ENCODE assay signal across 9 cellular contexts in the genomic region with DNA sequence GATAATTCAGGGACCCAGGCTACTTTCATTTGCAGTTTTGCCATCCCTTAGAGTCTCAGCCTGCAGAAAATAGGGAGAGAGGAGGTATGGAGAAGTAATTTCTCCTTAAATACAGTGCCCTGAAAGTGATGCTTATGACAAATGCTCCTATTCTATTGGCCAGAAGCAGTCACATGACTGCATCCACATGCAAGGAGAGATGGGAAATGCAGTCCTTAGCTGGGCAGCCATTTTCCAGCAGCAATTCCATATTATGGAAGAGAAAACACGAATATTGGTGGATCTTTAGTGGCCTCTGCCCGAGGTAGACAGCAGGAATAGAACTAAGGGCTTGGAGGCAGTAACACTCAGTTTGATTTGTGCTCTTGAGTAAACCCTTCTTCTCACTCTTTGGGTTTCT. TPM values are rescaled to one million over a fixed set of nuclear protein-coding genes. Genes with fewer than 3 reads are reported as not detected.
A peak's percentile ranks its signal among the peaks of the same experiment; 100 is the strongest.
DNase-seq lines count a peak whose midpoint lies in the region; ATAC-seq, FAIRE-seq and TF ChIP-seq lines count a peak whose summit lies in the region.
"Had no signal": no experiment of that assay in that cellular context is flagged by ENCODE, and none has a peak within 500 bp of the region (broad histone marks: within the 10 kb centered on the region; RNA-seq: fewer than 3 reads in every experiment).

No MANE protein-coding gene starts in this region.

- H3K27me3 ChIP-seq in bronchial epithelial cell (ENCODE audit: control insufficient read depth, insufficient read depth, low read length): no peaks in the 10 kb centered on the region
- no peaks in the 10 kb centered on the region for H3K27me3 ChIP-seq in neural progenitor cell
- no peaks in the 10 kb centered on the region for H3K27me3 ChIP-seq in ovary

- H2AFZ ChIP-seq in neural progenitor cell (replicated peaks): peak overlapping the region; percentile 60

- DNase-seq in GM04503 (ENCODE audit: low read depth): peak; percentile 18
- DNase-seq in NCI-H2171 treated with DMSO at 0.1 percent for 48 hours (lab: John Stamatoyannopoulos, UW): peak; percentile 72
- DNase-seq in bronchial epithelial cell (ENCODE audit: low read depth): peak; percentile 85
- no peak for DNase-seq in neural progenitor cell (ENCODE audit: low spot score)
- no peak for DNase-seq in epidermal melanocyte (ENCODE audit: insufficient read length, low spot score)
- no peak for DNase-seq in ovary

- ATAC-seq in HG03342 (IDR thresholded peaks at IDR 0.05; ENCODE audit: unreplicated experiment) (no peak), GM19324 (IDR thresholded peaks at IDR 0.05; ENCODE audit: low FRiP score, unreplicated experiment) (no peak)

- intact Hi-C loops in ovary (cut with DNase I): no loop called here

- H3K4me3 ChIP-seq in bronchial epithelial cell (ENCODE audit: low read depth, low read length) (no peak overlapping the region), neural progenitor cell (no peak overlapping the region), ovary (no peak overlapping the region)

- no peaks in the 10 kb centered on the region for H4K20me1 ChIP-seq in neural progenitor cell (ENCODE audit: low read depth)

- H3K36me3 ChIP-seq in bronchial epithelial cell (ENCODE audit: control insufficient read depth, insufficient read depth, low read length) (no peaks in the 10 kb centered on the region), neural progenitor cell (no peaks in the 10 kb centered on the region), ovary (no peaks in the 10 kb centered on the region)

- no peak overlapping the region for H3K27ac ChIP-seq in neural progenitor cell
- H3K27ac ChIP-seq in ovary: no peak overlapping the region

- TF ChIP-seq CTCF in bronchial epithelial cell (IDR thresholded peaks at IDR 0.05; ENCODE audit: insufficient read depth, low read length, severe bottlenecking): no peak
- no peak for TF ChIP-seq CTCF in neural progenitor cell (IDR thresholded peaks at IDR 0.05)
- no peak for TF ChIP-seq CTCF in ovary (IDR thresholded peaks at IDR 0.05)

- H3K79me2 ChIP-seq in neural progenitor cell (ENCODE audit: low read depth): no peaks in the 10 kb centered on the region

- TF ChIP-seq EP300 in ovary (IDR thresholded peaks at IDR 0.05): no peak

- H3F3A ChIP-seq in neural progenitor cell (ENCODE audit: low read depth): no peaks in the 10 kb centered on the region

- no peaks in the 10 kb centered on the region for H3K36me3 Mint-ChIP-seq in neural progenitor cell

- no peak overlapping the region for H3K9ac ChIP-seq in neural progenitor cell

- H3K4me3 Mint-ChIP-seq in neural progenitor cell: no peak overlapping the region
- H3K4me3 Mint-ChIP-seq: dendritic cell treated with granulocyte-macrophage colony-stimulating factor and Interleukin-4, amounts not matched to agents 40 ng/mL and 50 ng/mL, for 4 days had no signal

- TF ChIP-seq POLR2A in ovary (IDR thresholded peaks at IDR 0.05): no peak

- peaks cover 5% of the 10 kb centered on the region for H3K27me3 Mint-ChIP-seq in neural progenitor cell (ENCODE audit: insufficient read depth, low read depth)
- H3K27me3 Mint-ChIP-seq: dendritic cell treated with granulocyte-macrophage colony-stimulating factor and Interleukin-4, amounts not matched to agents 40 ng/mL and 50 ng/mL, for 4 days had no signal

- WGBS in ovary, 3 donors: 18 to 27% (median 27%) methylated on average over 2 of the region's 2 CpGs

- H3K9me3 ChIP-seq in neural progenitor cell (ENCODE audit: low read depth) (no peaks in the 10 kb centered on the region), ovary (no peaks in the 10 kb centered on the region)

- no peak overlapping the region for H3K27ac Mint-ChIP-seq in neural progenitor cell
- H3K27ac Mint-ChIP-seq: dendritic cell treated with granulocyte-macrophage colony-stimulating factor and Interleukin-4, amounts not matched to agents 40 ng/mL and 50 ng/mL, for 4 days had no signal

- H3K4me2 ChIP-seq in neural progenitor cell: no peak overlapping the region

- H3K9me3 Mint-ChIP-seq in neural progenitor cell: peaks cover 6% of the 10 kb centered on the region
- H3K9me3 Mint-ChIP-seq: dendritic cell treated with granulocyte-macrophage colony-stimulating factor and Interleukin-4, amounts not matched to agents 40 ng/mL and 50 ng/mL, for 4 days had no signal

- no peaks in the 10 kb centered on the region for H3K4me1 Mint-ChIP-seq in neural progenitor cell

- H3K4me1 ChIP-seq in neural progenitor cell (no peaks in the 10 kb centered on the region), ovary (ENCODE audit: insufficient read depth) (no peaks in the 10 kb centered on the region)

- no peak for FAIRE-seq in bronchial epithelial cell (lab: Jason Lieb, UNC)

RNA-seq across cellular contexts. Expression of gene VAV1, which starts 39.4 kb away (rescaled TPM):
- 0.51 and 0.53 TPM in 2 replicates for total RNA-seq in bronchial epithelial cell
- 0.15 TPM in 1 of 2 replicates, not detected in the other for total RNA-seq in neural progenitor cell (ENCODE audit: low replicate concordance)
- 1 to 10 TPM in 5 of 7 donors, under 1 TPM in 2; 0.71 to 5.0 (median 2.0) TPM for total RNA-seq in ovary
- polyA plus RNA-seq in ovary: 1 to 10 TPM; 1.1 to 3.6 TPM

RNA-seq across cellular contexts. Expression of gene SH2D3A, which starts 44.7 kb away (rescaled TPM):
- total RNA-seq in bronchial epithelial cell (69.6 and 88.5 TPM in 2 replicates), neural progenitor cell (ENCODE audit: low replicate concordance) (0.65 and 1.5 TPM in 2 replicates), ovary (10 to 100 TPM in 1 of 7 donors, 1 to 10 TPM in 4, under 1 TPM in 2; 0.18 to 18.3 (median 1.6) TPM)
- under 1 TPM in 1 of 2 donors, not detected in 1; 0.25 TPM for polyA plus RNA-seq in ovary

Comparison
In these comparisons a context has a peak if more than half of its experiments do, and no peak if none do; other contexts are left out.
1. DNase-seq: peak in GM04503 (single experiment), NCI-H2171 treated with DMSO at 0.1 percent for 48 hours (single experiment) and bronchial epithelial cell (single experiment); none in neural progenitor cell (single experiment), epidermal melanocyte (single experiment) and ovary (0 of 5).